Comparison of ENCODE assay signal across 8 cellular contexts in genomic region chr2:186485576-186485870, GRCh38. TPM values are rescaled to one million over a fixed set of nuclear protein-coding genes. Genes with fewer than 3 reads are reported as not detected.
DNase-seq lines count a peak whose midpoint lies in the region; ATAC-seq and TF ChIP-seq lines count a peak whose summit lies in the region.

No MANE protein-coding gene starts in this region.

- 0% methylated on average over 10 of the region's 10 CpGs for WGBS in esophagus, 2 donors

- H3K4me3 ChIP-seq in OCI-LY7 (ENCODE audit: low read depth, low read length, poor library complexity, severe bottlenecking) (peak overlapping the region; percentile 98), esophagus (ENCODE audit: low read depth in 1 of 2, low read length in 2 of 2) (peak overlapping the region; percentile 87 to 98), rectal smooth muscle tissue (ENCODE audit: low read length) (peak overlapping the region; percentile 98)

- peaks cover 37% of the 10 kb centered on the region for H4K20me1 ChIP-seq in OCI-LY7 (ENCODE audit: insufficient read depth, low read length)

- H3K4me1 ChIP-seq in OCI-LY7 (ENCODE audit: insufficient read depth, low read length, poor library complexity, severe bottlenecking): peaks cover 39% of the 10 kb centered on the region
- peaks cover 0 to 1% of the 10 kb centered on the region in 2 donors for H3K4me1 ChIP-seq in esophagus (ENCODE audit: control insufficient read depth in 2 of 2, insufficient read depth in 2 of 2, low read length in 1 of 2)
- H3K4me1 ChIP-seq in rectal smooth muscle tissue (ENCODE audit: control insufficient read depth, insufficient read depth, low read length): peaks cover 9% of the 10 kb centered on the region

- intact Hi-C loops in OCI-LY7 (cut with micrococcal nuclease; ENCODE audit: unreplicated experiment): no loop called here

- POLR2A ChIA-PET in OCI-LY7 (lab: Charles Lee): interaction anchor here (1.0 to 1.4 kb wide), 4 partner anchors 10 to 85 kb away, joined by 3 to 6 read pairs (median 4); no protein-coding TSS in a partner anchor

- peak overlapping the region; percentile 66 for H3K27ac ChIP-seq in OCI-LY7 (ENCODE audit: low read depth, low read length, poor library complexity, severe bottlenecking)
- H3K27ac ChIP-seq in esophagus (ENCODE audit: low read depth in 2 of 2, low read length in 1 of 2): peak overlapping the region; percentile 91 to 97
- H3K27ac ChIP-seq in rectal smooth muscle tissue (ENCODE audit: low read depth, low read length): peak overlapping the region; percentile 79

- no peak for DNase-seq in OCI-LY7 (ENCODE audit: low spot score)
- no peak for DNase-seq in medulla oblongata (ENCODE audit: extremely low spot score)
- DNase-seq in activated CD8-positive, alpha-beta memory T cell treated with anti-CD3 and anti-CD28 coated beads for 24 hours: no peak
- DNase-seq in NCI-H82 treated with DMSO at 0.1 percent for 48 hours (lab: John Stamatoyannopoulos, UW; ENCODE audit: unreplicated experiment): no peak

- H3K36me3 ChIP-seq in OCI-LY7 (ENCODE audit: insufficient read depth, low read length): peaks cover 16% of the 10 kb centered on the region
- H3K36me3 ChIP-seq in esophagus (ENCODE audit: control insufficient read depth in 2 of 2, insufficient read depth in 2 of 2, low read length in 1 of 2): no peaks in the 10 kb centered on the region
- peaks cover 2% of the 10 kb centered on the region for H3K36me3 ChIP-seq in rectal smooth muscle tissue (ENCODE audit: control insufficient read depth, insufficient read depth, low read length)

- CTCF ChIA-PET in OCI-LY7 (lab: Charles Lee; ENCODE audit: unreplicated experiment): no interaction called here

- H3K27me3 ChIP-seq in esophagus (ENCODE audit: control insufficient read depth in 1 of 2, insufficient read depth in 2 of 2, low read length in 2 of 2): no peaks in the 10 kb centered on the region
- H3K27me3 ChIP-seq in rectal smooth muscle tissue (ENCODE audit: control insufficient read depth, insufficient read depth, low read length): no peaks in the 10 kb centered on the region

- H3K9me3 ChIP-seq in OCI-LY7 (ENCODE audit: low read length) (no peaks in the 10 kb centered on the region), esophagus (ENCODE audit: control insufficient read depth in 2 of 2, insufficient read depth in 1 of 2, low read depth in 1 of 2, low read length in 1 of 2) (no peaks in the 10 kb centered on the region)

- peaks cover 63% of the 10 kb centered on the region for H3K79me2 ChIP-seq in OCI-LY7 (ENCODE audit: insufficient read depth, low read depth, low read length)

- 0 out of 2 replicates have a peak, but pooled peaks cover 5% of the 10 kb centered on the region for H3K9me2 ChIP-seq in OCI-LY7 (ENCODE audit: insufficient read depth, low read length)

- TSS peak; percentile 83 for BruUV-seq in OCI-LY7 (replicated peaks; lab: Mats Ljungman, UMichigan)

- peak overlapping the region; percentile 72 for H3K9ac ChIP-seq in rectal smooth muscle tissue (ENCODE audit: low read length)

- no peak for TF ChIP-seq CTCF in OCI-LY7 (conservative IDR thresholded peaks at IDR 0.05; ENCODE audit: low read length)

- ATAC-seq in GM18511 (IDR thresholded peaks at IDR 0.05; ENCODE audit: unreplicated experiment) (peak; percentile 50), HG03196 (IDR thresholded peaks at IDR 0.05; ENCODE audit: unreplicated experiment) (no peak)

- peak overlapping the region; percentile 95 for H3K4me2 ChIP-seq in OCI-LY7 (ENCODE audit: low read length)

- peak overlapping the region; percentile 92 for H2AFZ ChIP-seq in OCI-LY7 (ENCODE audit: low read length)

RNA-seq across cellular contexts. Expression of gene ZC3H15, which starts 0.5 kb away (rescaled TPM):
- total RNA-seq in OCI-LY7 (2014; rRNA removed; shearing (Covaris generic)): 47.7 and 71.3 TPM in 2 replicates
- 74.0 and 76.5 TPM in 2 replicates for total RNA-seq in OCI-LY7 (2022)
- polyA plus RNA-seq in esophagus: 10 to 100 TPM; 41.0 to 51.1 TPM
